ENCODE assay signal across 8 cellular contexts in the genomic region with DNA sequence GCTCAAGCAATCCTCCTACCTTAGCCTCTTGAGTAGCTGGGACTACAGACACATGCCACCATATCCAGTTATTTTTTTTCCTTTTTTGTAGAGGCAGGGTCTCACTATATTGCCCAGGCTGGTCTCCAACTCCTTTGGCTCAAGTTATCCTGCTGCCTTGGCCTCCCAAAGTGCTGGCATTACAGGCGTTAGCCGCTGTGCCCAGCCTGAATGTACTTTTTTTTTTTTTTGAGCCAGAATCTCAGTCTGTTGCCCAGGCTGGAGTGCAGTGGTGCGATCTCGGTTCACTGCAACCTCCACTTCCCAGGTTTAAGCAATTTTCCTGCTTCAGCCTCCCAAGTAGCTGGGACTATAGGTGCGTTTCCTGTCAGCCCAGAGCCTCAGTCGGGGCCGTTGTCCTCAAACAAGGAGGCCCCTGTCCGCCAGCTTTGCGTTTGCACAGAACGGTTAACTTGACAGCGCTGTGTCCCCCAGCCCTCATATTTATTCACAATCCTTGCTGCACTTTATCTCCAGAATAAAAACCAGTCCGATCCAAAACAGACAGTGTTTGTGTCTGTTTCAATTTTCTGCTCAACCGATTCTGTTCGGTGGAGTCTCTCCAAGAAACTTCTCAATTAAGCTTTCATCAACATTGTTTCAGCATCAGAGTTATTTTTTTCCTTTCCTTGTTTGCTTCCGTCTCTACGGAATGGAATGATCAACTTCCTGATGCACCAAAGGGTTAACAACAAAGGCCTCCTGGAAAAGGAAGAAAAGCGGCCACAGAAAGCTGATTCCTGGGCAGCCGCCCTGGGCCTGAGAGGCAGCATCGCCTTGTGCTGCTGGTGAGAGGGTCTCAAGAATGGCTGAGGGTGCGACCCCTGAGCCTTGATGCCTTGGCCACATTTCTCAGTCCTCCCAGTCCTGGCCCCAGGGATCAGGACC.
DNase-seq lines count a peak whose midpoint lies in the region; ATAC-seq and TF ChIP-seq lines count a peak whose summit lies in the region.

No MANE protein-coding gene starts in this region.

- peaks cover 32% of the 10 kb centered on the region for H3K4me1 Mint-ChIP-seq in activated naive CD8-positive, alpha-beta T cell treated with anti-CD3 and anti-CD28 coated beads, Interleukin-2, amount 50 U/mL, for 24 hours
- peaks cover 17 to 24% of the 10 kb centered on the region in 2 donors for H3K4me1 Mint-ChIP-seq in stimulated activated naive B cell treated with anti-CD40 and anti-IgM and Interleukin-4, amounts not matched to agents 10 μg/mL and 1 μg/mL and 100 μg/mL, for 72 hours

- H3K36me3 Mint-ChIP-seq in activated naive CD8-positive, alpha-beta T cell treated with anti-CD3 and anti-CD28 coated beads, Interleukin-2, amount 50 U/mL, for 24 hours (ENCODE audit: low read depth): no peaks in the 10 kb centered on the region
- H3K36me3 Mint-ChIP-seq in stimulated activated naive B cell treated with anti-CD40 and anti-IgM and Interleukin-4, amounts not matched to agents 10 μg/mL and 1 μg/mL and 100 μg/mL, for 72 hours: no peaks in the 10 kb centered on the region

- no peaks in the 10 kb centered on the region for H3K9me3 Mint-ChIP-seq in activated naive CD8-positive, alpha-beta T cell treated with anti-CD3 and anti-CD28 coated beads, Interleukin-2, amount 50 U/mL, for 24 hours
- peaks cover 0 to 4% of the 10 kb centered on the region in 2 donors for H3K9me3 Mint-ChIP-seq in stimulated activated naive B cell treated with anti-CD40 and anti-IgM and Interleukin-4, amounts not matched to agents 10 μg/mL and 1 μg/mL and 100 μg/mL, for 72 hours

- no peaks in the 10 kb centered on the region for H3K9me3 ChIP-seq in A673 (ENCODE audit: low read depth, low read length, poor library complexity, severe bottlenecking)

- ATAC-seq in activated naive CD8-positive, alpha-beta T cell treated with anti-CD3 and anti-CD28 coated beads, Interleukin-2, amount 50 U/mL, for 24 hours: no peak
- no peak for ATAC-seq in stimulated activated naive B cell treated with anti-CD40 and anti-IgM and Interleukin-4, amounts not matched to agents 10 μg/mL and 1 μg/mL and 100 μg/mL, for 72 hours (replicated peaks)
- ATAC-seq in GM21515 (IDR thresholded peaks at IDR 0.05; ENCODE audit: unreplicated experiment) (no peak), GM18907 (IDR thresholded peaks at IDR 0.05; ENCODE audit: unreplicated experiment) (no peak), GM21447 (IDR thresholded peaks at IDR 0.05; ENCODE audit: unreplicated experiment) (no peak)

- H3K4me3 ChIP-seq in A673 (ENCODE audit: low read depth, low read length, poor library complexity, severe bottlenecking): peak overlapping the region; percentile 54

- H3K27me3 Mint-ChIP-seq in activated naive CD8-positive, alpha-beta T cell treated with anti-CD3 and anti-CD28 coated beads, Interleukin-2, amount 50 U/mL, for 24 hours: peaks cover 2% of the 10 kb centered on the region
- no peaks in the 10 kb centered on the region for H3K27me3 Mint-ChIP-seq in stimulated activated naive B cell treated with anti-CD40 and anti-IgM and Interleukin-4, amounts not matched to agents 10 μg/mL and 1 μg/mL and 100 μg/mL, for 72 hours

- POLR2A ChIA-PET in A673 (lab: Charles Lee; ENCODE audit: low non-redundant PET): interaction anchor here (0.6 kb wide), 1 partner anchor 105 kb away, joined by 3 read pairs; no protein-coding TSS in a partner anchor
- POLR2A ChIA-PET in HEK293T (lab: Yijun Ruan, JAX): interaction anchor here (1.6 kb wide), 1 partner anchor 23 kb away, joined by 6 read pairs; no protein-coding TSS in a partner anchor

- intact Hi-C loops in A673 (cut with micrococcal nuclease; ENCODE audit: unreplicated experiment): loop anchor here (1.0 to 10.0 kb wide), 4 partner anchors 159 to 699 kb away; a partner anchor contains a TSS

- no peaks in the 10 kb centered on the region for H3K36me3 ChIP-seq in A673 (ENCODE audit: insufficient read depth, low read length, poor library complexity, severe bottlenecking)

- H3K27ac Mint-ChIP-seq in activated naive CD8-positive, alpha-beta T cell treated with anti-CD3 and anti-CD28 coated beads, Interleukin-2, amount 50 U/mL, for 24 hours: peak overlapping the region; percentile 13
- peak overlapping the region; percentile 95 for H3K27ac Mint-ChIP-seq in stimulated activated naive B cell treated with anti-CD40 and anti-IgM and Interleukin-4, amounts not matched to agents 10 μg/mL and 1 μg/mL and 100 μg/mL, for 72 hours

- BruUV-seq in A673 (replicated peaks; lab: Mats Ljungman, UMichigan): no TSS peak

- no peaks in the 10 kb centered on the region for H3K4me1 ChIP-seq in A673 (ENCODE audit: insufficient read depth, low read length, poor library complexity, severe bottlenecking)

- H3K27me3 ChIP-seq in A673 (replicated peaks; ENCODE audit: insufficient read depth, low read depth, low read length, poor library complexity): no peaks in the 10 kb centered on the region

- CTCF ChIA-PET in A673 (lab: Charles Lee): interaction anchor here (0.7 to 0.8 kb wide), 3 partner anchors 189 to 701 kb away, joined by 3 to 4 read pairs (median 3); no protein-coding TSS in a partner anchor
- CTCF ChIA-PET in HEK293T (lab: Yijun Ruan, JAX): interaction anchor here (0.5 to 1.7 kb wide), 11 partner anchors 16 to 390 kb away, joined by 3 to 14 read pairs (median 4); no protein-coding TSS in a partner anchor

- TF ChIP-seq CTCF in A673 (conservative IDR thresholded peaks at IDR 0.05; ENCODE audit: low read depth, low read length): no peak

- no peak for DNase-seq in A673 (ENCODE audit: low spot score)
- DNase-seq in HEK293T (ENCODE audit: extremely low spot score): no peak
- no peak for DNase-seq in activated naive CD8-positive, alpha-beta T cell treated with anti-CD3 and anti-CD28 coated beads, Interleukin-2, amount 50 U/mL, for 24 hours
- DNase-seq in inferior parietal cortex (ENCODE audit: extremely low spot score): peak; percentile 49
- DNase-seq in stimulated activated naive B cell treated with anti-CD40 and anti-IgM and Interleukin-4, amounts not matched to agents 10 μg/mL and 1 μg/mL and 100 μg/mL, for 72 hours: no peak

- H3K27ac ChIP-seq in A673 (ENCODE audit: low read depth, low read length, poor library complexity, severe bottlenecking): no peak overlapping the region

- peak overlapping the region; percentile 93 for H3K4me3 Mint-ChIP-seq in activated naive CD8-positive, alpha-beta T cell treated with anti-CD3 and anti-CD28 coated beads, Interleukin-2, amount 50 U/mL, for 24 hours
- peak overlapping the region; percentile 88 to 89 for H3K4me3 Mint-ChIP-seq in stimulated activated naive B cell treated with anti-CD40 and anti-IgM and Interleukin-4, amounts not matched to agents 10 μg/mL and 1 μg/mL and 100 μg/mL, for 72 hours

TF ChIP-seq in HEK293T, 16 proteins besides CTCF, POLR2A, EP300 and RAD21:
- TF ChIP-seq ZNF384 (IDR thresholded peaks at IDR 0.05): peak; percentile 61; the same call in 1 of the 2 replicates
- no peak for TF ChIP-seq BHLHE40 (IDR thresholded peaks at IDR 0.05; ENCODE audit: borderline replicate concordance)
